Comparison of ENCODE assay signal across 2 cellular contexts in the genomic region with DNA sequence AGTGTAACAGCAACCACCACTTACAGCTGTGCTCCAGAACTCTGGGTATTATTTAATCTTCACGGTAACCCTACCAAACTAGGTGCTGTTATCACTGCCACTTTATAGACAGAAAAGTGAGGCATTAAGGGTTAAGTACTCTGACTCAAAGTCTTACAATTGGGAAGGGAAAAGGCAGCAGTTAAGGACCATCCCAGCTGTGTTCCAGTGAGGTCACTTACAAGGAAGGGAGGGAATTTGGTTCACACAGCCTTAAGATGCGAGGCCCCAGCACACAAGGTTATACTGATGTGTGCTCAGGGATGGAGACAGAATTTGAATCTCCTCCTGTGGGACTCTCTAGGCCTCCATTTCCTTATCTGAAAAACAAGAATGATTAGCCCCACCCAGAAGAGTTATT.
TF ChIP-seq lines count a peak whose summit lies in the region.

No MANE protein-coding gene starts in this region.

TF ChIP-seq in SK-N-SH, 30 proteins besides CTCF, POLR2A, EP300 and RAD21 (continued from another document):
- TF ChIP-seq, protein P1, sequence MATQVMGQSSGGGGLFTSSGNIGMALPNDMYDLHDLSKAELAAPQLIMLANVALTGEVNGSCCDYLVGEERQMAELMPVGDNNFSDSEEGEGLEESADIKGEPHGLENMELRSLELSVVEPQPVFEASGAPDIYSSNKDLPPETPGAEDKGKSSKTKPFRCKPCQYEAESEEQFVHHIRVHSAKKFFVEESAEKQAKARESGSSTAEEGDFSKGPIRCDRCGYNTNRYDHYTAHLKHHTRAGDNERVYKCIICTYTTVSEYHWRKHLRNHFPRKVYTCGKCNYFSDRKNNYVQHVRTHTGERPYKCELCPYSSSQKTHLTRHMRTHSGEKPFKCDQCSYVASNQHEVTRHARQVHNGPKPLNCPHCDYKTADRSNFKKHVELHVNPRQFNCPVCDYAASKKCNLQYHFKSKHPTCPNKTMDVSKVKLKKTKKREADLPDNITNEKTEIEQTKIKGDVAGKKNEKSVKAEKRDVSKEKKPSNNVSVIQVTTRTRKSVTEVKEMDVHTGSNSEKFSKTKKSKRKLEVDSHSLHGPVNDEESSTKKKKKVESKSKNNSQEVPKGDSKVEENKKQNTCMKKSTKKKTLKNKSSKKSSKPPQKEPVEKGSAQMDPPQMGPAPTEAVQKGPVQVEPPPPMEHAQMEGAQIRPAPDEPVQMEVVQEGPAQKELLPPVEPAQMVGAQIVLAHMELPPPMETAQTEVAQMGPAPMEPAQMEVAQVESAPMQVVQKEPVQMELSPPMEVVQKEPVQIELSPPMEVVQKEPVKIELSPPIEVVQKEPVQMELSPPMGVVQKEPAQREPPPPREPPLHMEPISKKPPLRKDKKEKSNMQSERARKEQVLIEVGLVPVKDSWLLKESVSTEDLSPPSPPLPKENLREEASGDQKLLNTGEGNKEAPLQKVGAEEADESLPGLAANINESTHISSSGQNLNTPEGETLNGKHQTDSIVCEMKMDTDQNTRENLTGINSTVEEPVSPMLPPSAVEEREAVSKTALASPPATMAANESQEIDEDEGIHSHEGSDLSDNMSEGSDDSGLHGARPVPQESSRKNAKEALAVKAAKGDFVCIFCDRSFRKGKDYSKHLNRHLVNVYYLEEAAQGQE (IDR thresholded peaks at IDR 0.05; ENCODE audit: low read depth, low read length) = no peak
- TF ChIP-seq GATA2 (CRISPR knock-in tag; IDR thresholded peaks at IDR 0.05) (no peak), TCF12 (IDR thresholded peaks at IDR 0.05) (no peak), FOXM1 (IDR thresholded peaks at IDR 0.05; ENCODE audit: low read depth) (no peak), RXRA (IDR thresholded peaks at IDR 0.05; ENCODE audit: borderline replicate concordance, low read depth) (no peak), TEAD4 (IDR thresholded peaks at IDR 0.05; ENCODE audit: borderline replicate concordance, insufficient read depth) (no peak), FOXJ3 (CRISPR knock-in tag; IDR thresholded peaks at IDR 0.05) (no peak), YY1 (IDR thresholded peaks at IDR 0.05; ENCODE audit: low read depth) (no peak), MEF2A (IDR thresholded peaks at IDR 0.05; ENCODE audit: borderline replicate concordance, low read depth) (no peak), ELF1 (IDR thresholded peaks at IDR 0.05) (no peak), SIN3A (IDR thresholded peaks at IDR 0.05; ENCODE audit: borderline replicate concordance, low read depth, low read length) (no peak), EZH2phosphoT487 (IDR thresholded peaks at IDR 0.05; ENCODE audit: borderline replicate concordance, low read depth) (no peak), RFX5 (IDR thresholded peaks at IDR 0.05; ENCODE audit: low read length) (no peak), GABPA (IDR thresholded peaks at IDR 0.05; ENCODE audit: low read depth) (no peak), RCOR1 (IDR thresholded peaks at IDR 0.05; ENCODE audit: low read length) (no peak)
- TF ChIP-seq, protein P2, sequence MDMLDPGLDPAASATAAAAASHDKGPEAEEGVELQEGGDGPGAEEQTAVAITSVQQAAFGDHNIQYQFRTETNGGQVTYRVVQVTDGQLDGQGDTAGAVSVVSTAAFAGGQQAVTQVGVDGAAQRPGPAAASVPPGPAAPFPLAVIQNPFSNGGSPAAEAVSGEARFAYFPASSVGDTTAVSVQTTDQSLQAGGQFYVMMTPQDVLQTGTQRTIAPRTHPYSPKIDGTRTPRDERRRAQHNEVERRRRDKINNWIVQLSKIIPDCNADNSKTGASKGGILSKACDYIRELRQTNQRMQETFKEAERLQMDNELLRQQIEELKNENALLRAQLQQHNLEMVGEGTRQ (IDR thresholded peaks at IDR 0.05; ENCODE audit: borderline replicate concordance, low read depth, low read length) = no peak
- TF ChIP-seq, protein P3, sequence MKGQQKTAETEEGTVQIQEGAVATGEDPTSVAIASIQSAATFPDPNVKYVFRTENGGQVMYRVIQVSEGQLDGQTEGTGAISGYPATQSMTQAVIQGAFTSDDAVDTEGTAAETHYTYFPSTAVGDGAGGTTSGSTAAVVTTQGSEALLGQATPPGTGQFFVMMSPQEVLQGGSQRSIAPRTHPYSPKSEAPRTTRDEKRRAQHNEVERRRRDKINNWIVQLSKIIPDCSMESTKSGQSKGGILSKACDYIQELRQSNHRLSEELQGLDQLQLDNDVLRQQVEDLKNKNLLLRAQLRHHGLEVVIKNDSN (IDR thresholded peaks at IDR 0.05; ENCODE audit: borderline replicate concordance, low read depth) = no peak
TF ChIP-seq in SK-N-SH: peak in this region for 0.

TF ChIP-seq in SK-N-SH treated with all-trans-retinoic acid at 6 μM for 48 hours, 23 proteins besides CTCF, POLR2A, EP300 and RAD21 (continued from another document):
- TF ChIP-seq TOX (CRISPR knock-in tag; IDR thresholded peaks at IDR 0.05; ENCODE audit: borderline replicate concordance) (no peak), RARB (CRISPR knock-in tag; IDR thresholded peaks at IDR 0.05) (no peak), ZFP30 (CRISPR knock-in tag; IDR thresholded peaks at IDR 0.05) (no peak)
